In the genomic region with DNA sequence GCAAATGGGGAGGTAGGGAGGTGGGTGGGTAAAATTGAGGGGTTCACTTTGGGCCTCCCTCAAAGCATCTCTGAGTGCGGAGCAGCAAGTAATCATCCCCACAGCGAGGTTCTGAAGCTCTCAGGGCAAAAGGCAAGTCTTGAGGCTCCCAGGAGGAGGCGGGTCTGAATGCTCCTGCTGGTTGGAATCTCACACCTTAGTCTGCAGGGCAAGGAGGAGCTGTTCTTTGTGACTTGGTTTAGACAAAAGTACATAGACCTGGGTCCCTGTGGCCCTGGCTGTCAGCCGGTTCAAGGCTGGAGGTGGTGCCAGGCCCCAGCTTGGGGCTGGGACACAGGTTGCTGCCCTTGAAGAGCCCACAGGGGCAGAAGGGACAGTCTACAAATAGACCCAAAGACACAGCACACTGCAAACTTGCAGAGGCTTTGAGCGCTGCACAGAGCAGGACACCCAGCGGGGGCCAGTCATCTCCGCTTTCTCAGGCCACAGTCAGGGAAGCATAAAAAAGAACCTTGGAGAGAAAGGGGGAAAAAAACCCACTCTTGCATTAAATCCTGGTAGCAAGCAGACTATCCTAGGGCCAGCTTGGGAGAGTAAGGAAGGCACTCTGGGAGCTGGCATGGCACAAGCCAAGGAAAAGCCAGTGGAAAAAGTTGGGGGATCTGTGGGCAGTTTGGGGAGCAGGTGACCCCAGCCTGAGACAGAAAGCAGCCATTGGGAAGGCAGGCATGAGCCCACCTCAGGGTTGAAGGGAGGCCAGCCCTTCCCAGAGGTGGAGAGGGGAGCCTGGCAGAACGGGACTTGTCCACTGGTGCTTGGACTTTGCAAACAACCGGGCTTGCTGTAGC, we compare ENCODE assay signal across 1 cellular context.
TF ChIP-seq lines count a peak whose summit lies in the region.

No MANE protein-coding gene starts in this region.

TF ChIP-seq in WTC11, 78 proteins besides CTCF, POLR2A, EP300 and RAD21 (continued from another document):
- TF ChIP-seq, protein P1, sequence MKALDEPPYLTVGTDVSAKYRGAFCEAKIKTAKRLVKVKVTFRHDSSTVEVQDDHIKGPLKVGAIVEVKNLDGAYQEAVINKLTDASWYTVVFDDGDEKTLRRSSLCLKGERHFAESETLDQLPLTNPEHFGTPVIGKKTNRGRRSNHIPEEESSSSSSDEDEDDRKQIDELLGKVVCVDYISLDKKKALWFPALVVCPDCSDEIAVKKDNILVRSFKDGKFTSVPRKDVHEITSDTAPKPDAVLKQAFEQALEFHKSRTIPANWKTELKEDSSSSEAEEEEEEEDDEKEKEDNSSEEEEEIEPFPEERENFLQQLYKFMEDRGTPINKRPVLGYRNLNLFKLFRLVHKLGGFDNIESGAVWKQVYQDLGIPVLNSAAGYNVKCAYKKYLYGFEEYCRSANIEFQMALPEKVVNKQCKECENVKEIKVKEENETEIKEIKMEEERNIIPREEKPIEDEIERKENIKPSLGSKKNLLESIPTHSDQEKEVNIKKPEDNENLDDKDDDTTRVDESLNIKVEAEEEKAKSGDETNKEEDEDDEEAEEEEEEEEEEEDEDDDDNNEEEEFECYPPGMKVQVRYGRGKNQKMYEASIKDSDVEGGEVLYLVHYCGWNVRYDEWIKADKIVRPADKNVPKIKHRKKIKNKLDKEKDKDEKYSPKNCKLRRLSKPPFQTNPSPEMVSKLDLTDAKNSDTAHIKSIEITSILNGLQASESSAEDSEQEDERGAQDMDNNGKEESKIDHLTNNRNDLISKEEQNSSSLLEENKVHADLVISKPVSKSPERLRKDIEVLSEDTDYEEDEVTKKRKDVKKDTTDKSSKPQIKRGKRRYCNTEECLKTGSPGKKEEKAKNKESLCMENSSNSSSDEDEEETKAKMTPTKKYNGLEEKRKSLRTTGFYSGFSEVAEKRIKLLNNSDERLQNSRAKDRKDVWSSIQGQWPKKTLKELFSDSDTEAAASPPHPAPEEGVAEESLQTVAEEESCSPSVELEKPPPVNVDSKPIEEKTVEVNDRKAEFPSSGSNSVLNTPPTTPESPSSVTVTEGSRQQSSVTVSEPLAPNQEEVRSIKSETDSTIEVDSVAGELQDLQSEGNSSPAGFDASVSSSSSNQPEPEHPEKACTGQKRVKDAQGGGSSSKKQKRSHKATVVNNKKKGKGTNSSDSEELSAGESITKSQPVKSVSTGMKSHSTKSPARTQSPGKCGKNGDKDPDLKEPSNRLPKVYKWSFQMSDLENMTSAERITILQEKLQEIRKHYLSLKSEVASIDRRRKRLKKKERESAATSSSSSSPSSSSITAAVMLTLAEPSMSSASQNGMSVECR (CRISPR knock-in tag; IDR thresholded peaks at IDR 0.05; ENCODE audit: borderline replicate concordance): no peak
- no peak for TF ChIP-seq ATF2 (CRISPR knock-in tag; IDR thresholded peaks at IDR 0.05; ENCODE audit: borderline replicate concordance, low read depth)
- TF ChIP-seq, protein P2, sequence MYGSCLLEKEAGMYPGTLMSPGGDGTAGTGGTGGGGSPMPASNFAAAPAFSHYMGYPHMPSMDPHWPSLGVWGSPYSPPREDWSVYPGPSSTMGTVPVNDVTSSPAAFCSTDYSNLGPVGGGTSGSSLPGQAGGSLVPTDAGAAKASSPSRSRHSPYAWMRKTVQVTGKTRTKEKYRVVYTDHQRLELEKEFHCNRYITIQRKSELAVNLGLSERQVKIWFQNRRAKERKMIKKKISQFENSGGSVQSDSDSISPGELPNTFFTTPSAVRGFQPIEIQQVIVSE (CRISPR knock-in tag; IDR thresholded peaks at IDR 0.05; ENCODE audit: borderline replicate concordance): no peak
- no peak for TF ChIP-seq MYBL2 (CRISPR knock-in tag; IDR thresholded peaks at IDR 0.05)
- no peak for TF ChIP-seq GRHL2 (CRISPR knock-in tag; IDR thresholded peaks at IDR 0.05; ENCODE audit: insufficient replicate concordance, severe bottlenecking)
- TF ChIP-seq ZNF138 (CRISPR knock-in tag; conservative IDR thresholded peaks at IDR 0.05): no peak
- no peak for TF ChIP-seq FOXK1 (CRISPR knock-in tag; IDR thresholded peaks at IDR 0.05)
- TF ChIP-seq HMGXB4 (CRISPR knock-in tag; IDR thresholded peaks at IDR 0.05): no peak
- TF ChIP-seq CREB1 (CRISPR knock-in tag; IDR thresholded peaks at IDR 0.05): no peak
- no peak for TF ChIP-seq ZNF317 (CRISPR knock-in tag; IDR thresholded peaks at IDR 0.05; ENCODE audit: borderline replicate concordance, low read depth)
- TF ChIP-seq ZNF263 (CRISPR knock-in tag; IDR thresholded peaks at IDR 0.05; ENCODE audit: low read depth): no peak
- no peak for TF ChIP-seq NR2C2 (CRISPR knock-in tag; IDR thresholded peaks at IDR 0.05)
- no peak for TF ChIP-seq KAT7 (CRISPR knock-in tag; IDR thresholded peaks at IDR 0.05; ENCODE audit: borderline replicate concordance)
- TF ChIP-seq, protein P3, sequence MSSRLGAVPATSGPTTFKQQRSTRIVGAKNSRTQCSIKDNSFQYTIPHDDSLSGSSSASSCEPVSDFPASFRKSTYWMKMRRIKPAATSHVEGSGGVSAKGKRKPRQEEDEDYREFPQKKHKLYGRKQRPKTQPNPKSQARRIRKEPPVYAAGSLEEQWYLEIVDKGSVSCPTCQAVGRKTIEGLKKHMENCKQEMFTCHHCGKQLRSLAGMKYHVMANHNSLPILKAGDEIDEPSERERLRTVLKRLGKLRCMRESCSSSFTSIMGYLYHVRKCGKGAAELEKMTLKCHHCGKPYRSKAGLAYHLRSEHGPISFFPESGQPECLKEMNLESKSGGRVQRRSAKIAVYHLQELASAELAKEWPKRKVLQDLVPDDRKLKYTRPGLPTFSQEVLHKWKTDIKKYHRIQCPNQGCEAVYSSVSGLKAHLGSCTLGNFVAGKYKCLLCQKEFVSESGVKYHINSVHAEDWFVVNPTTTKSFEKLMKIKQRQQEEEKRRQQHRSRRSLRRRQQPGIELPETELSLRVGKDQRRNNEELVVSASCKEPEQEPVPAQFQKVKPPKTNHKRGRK (CRISPR knock-in tag; IDR thresholded peaks at IDR 0.05; ENCODE audit: borderline replicate concordance): no peak
- TF ChIP-seq RORB (CRISPR knock-in tag; IDR thresholded peaks at IDR 0.05): no peak
- no peak for TF ChIP-seq CREM (CRISPR knock-in tag; IDR thresholded peaks at IDR 0.05)
- TF ChIP-seq, protein P4, sequence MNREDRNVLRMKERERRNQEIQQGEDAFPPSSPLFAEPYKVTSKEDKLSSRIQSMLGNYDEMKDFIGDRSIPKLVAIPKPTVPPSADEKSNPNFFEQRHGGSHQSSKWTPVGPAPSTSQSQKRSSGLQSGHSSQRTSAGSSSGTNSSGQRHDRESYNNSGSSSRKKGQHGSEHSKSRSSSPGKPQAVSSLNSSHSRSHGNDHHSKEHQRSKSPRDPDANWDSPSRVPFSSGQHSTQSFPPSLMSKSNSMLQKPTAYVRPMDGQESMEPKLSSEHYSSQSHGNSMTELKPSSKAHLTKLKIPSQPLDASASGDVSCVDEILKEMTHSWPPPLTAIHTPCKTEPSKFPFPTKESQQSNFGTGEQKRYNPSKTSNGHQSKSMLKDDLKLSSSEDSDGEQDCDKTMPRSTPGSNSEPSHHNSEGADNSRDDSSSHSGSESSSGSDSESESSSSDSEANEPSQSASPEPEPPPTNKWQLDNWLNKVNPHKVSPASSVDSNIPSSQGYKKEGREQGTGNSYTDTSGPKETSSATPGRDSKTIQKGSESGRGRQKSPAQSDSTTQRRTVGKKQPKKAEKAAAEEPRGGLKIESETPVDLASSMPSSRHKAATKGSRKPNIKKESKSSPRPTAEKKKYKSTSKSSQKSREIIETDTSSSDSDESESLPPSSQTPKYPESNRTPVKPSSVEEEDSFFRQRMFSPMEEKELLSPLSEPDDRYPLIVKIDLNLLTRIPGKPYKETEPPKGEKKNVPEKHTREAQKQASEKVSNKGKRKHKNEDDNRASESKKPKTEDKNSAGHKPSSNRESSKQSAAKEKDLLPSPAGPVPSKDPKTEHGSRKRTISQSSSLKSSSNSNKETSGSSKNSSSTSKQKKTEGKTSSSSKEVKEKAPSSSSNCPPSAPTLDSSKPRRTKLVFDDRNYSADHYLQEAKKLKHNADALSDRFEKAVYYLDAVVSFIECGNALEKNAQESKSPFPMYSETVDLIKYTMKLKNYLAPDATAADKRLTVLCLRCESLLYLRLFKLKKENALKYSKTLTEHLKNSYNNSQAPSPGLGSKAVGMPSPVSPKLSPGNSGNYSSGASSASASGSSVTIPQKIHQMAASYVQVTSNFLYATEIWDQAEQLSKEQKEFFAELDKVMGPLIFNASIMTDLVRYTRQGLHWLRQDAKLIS (CRISPR knock-in tag; IDR thresholded peaks at IDR 0.05; ENCODE audit: borderline replicate concordance): no peak
